ENCODE assay signal across 8 cellular contexts in the genomic region with DNA sequence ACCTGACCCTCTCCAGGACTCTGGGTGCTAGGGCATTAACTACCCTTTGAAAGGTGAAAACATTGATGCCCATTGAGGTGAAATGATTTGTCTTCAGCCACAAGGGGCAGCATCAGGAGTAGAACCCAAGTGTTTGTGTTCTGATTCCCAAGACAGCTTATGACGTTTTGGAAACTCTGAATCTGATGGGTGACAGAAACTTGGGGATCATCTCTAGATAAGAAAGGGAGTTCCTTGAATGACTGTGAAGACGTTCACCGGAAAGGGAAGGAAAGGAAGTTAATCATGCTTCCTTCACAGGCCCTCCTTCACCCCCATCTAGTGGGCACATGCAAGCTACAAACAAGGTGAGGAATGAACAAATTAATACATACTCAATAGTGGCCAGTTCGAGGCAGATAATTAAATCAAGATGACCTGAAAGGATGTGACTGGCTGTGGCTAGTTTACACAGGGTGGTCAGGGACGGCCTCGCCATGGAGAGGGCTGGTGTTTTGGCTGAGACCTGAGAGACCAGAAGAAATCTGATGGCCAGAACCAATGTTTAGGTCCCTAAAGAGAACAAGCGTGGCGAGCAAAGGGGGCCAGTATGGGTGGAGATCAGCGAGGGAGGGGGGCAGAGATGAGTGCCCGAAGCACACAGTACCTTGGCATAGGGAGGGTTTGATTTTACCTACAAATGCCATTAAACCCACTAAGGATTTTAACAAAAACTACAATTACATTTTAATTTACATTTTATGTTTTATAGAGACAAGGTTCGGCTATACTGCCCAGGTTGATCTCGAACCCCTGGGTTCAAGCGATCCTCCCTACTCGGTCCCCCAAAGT. TPM values are rescaled to one million over a fixed set of nuclear protein-coding genes. Genes with fewer than 3 reads are reported as not detected.
A peak's percentile ranks its signal among the peaks of the same experiment; 100 is the strongest.
DNase-seq lines count a peak whose midpoint lies in the region; ATAC-seq and TF ChIP-seq lines count a peak whose summit lies in the region.

No MANE protein-coding gene starts in this region.

- peak; percentile 57 for DNase-seq in AG20443 (ENCODE audit: low spot score)
- peak; percentile 26 for DNase-seq in GM19240 (ENCODE audit: insufficient read length, low spot score)
- peak; percentile 49 for DNase-seq in OCI-LY7 (ENCODE audit: low spot score)
- DNase-seq in activated T-cell treated with anti-CD3 and anti-CD28 coated beads, Interleukin-2, amount 50 U/mL, for 4 hours, result peak; percentile 44
- DNase-seq in fibroblast of villous mesenchyme (ENCODE audit: low read depth), result peak; percentile 69
- peak; percentile 77 for DNase-seq in osteoblast (ENCODE audit: insufficient read length, low spot score, missing footprints)
- no peak for DNase-seq in type B pancreatic cell (ENCODE audit: extremely low spot score, unreplicated experiment)

- H3K4me2 ChIP-seq in OCI-LY7 (ENCODE audit: low read length) (peak overlapping the region; percentile 87), osteoblast (ENCODE audit: insufficient read depth, low read length) (peak overlapping the region; percentile 92)

- peak overlapping the region; percentile 92; the same call in 1 of the 2 replicates for H2AFZ ChIP-seq in OCI-LY7 (ENCODE audit: low read length)
- peak overlapping the region; percentile 64 for H2AFZ ChIP-seq in osteoblast (ENCODE audit: low read length)

- peaks cover 30% of the 10 kb centered on the region for H3K4me1 Mint-ChIP-seq in activated T-cell treated with anti-CD3 and anti-CD28 coated beads, Interleukin-2, amount 50 U/mL, for 4 hours (ENCODE audit: low read depth)
- peaks cover 29% of the 10 kb centered on the region for H3K4me1 Mint-ChIP-seq in type B pancreatic cell (ENCODE audit: unreplicated experiment)

- H3K4me1 ChIP-seq in OCI-LY7 (ENCODE audit: insufficient read depth, low read length, poor library complexity, severe bottlenecking) (peaks cover 9% of the 10 kb centered on the region), osteoblast (ENCODE audit: insufficient read depth, low read length) (peaks cover 14% of the 10 kb centered on the region)

- BruUV-seq in OCI-LY7 (replicated peaks; lab: Mats Ljungman, UMichigan), result no TSS peak

- H3K4me3 ChIP-seq in OCI-LY7 (ENCODE audit: low read depth, low read length, poor library complexity, severe bottlenecking), result peak overlapping the region; percentile 72
- peak overlapping the region; percentile 67 for H3K4me3 ChIP-seq in fibroblast of villous mesenchyme (ENCODE audit: low read depth, low read length)
- H3K4me3 ChIP-seq in osteoblast (ENCODE audit: insufficient read depth, low read length), result peak overlapping the region; percentile 87

- POLR2A ChIA-PET in OCI-LY7 (lab: Charles Lee), result interaction anchor here (0.5 to 1.7 kb wide), 6 partner anchors 10 to 130 kb away, joined by 3 to 4 read pairs (median 3); no protein-coding TSS in a partner anchor

- TF ChIP-seq CTCF in OCI-LY7 (conservative IDR thresholded peaks at IDR 0.05; ENCODE audit: low read length) (peak; percentile 91), fibroblast of villous mesenchyme (IDR thresholded peaks at IDR 0.05; ENCODE audit: insufficient read depth, low read depth, low read length) (peak; percentile 64), osteoblast (IDR thresholded peaks at IDR 0.05; ENCODE audit: extremely low read depth, low read depth, low read length) (peak; percentile 74), type B pancreatic cell (conservative IDR thresholded peaks at IDR 0.05) (peak; percentile 71)

- peak overlapping the region; percentile 96 for H3K27ac Mint-ChIP-seq in type B pancreatic cell

- peaks cover 2% of the 10 kb centered on the region for H3K36me3 Mint-ChIP-seq in activated T-cell treated with anti-CD3 and anti-CD28 coated beads, Interleukin-2, amount 50 U/mL, for 4 hours (ENCODE audit: insufficient read depth)
- H3K36me3 Mint-ChIP-seq in type B pancreatic cell, result no peaks in the 10 kb centered on the region

- intact Hi-C loops in OCI-LY7 (cut with micrococcal nuclease; ENCODE audit: unreplicated experiment), result loop anchor here (2.0 to 10.0 kb wide), 3 partner anchors 41 to 125 kb away; a partner anchor contains a TSS

- no peaks in the 10 kb centered on the region for H3K27me3 ChIP-seq in osteoblast (ENCODE audit: insufficient read depth, low read length)

- H3K36me3 ChIP-seq in OCI-LY7 (ENCODE audit: insufficient read depth, low read length) (no peaks in the 10 kb centered on the region), osteoblast (ENCODE audit: insufficient read depth, low read length) (no peaks in the 10 kb centered on the region)

- H4K20me1 ChIP-seq in OCI-LY7 (ENCODE audit: insufficient read depth, low read length), result no peaks in the 10 kb centered on the region
- no peaks in the 10 kb centered on the region for H4K20me1 ChIP-seq in osteoblast (ENCODE audit: insufficient read depth, low read length)

- no peaks in the 10 kb centered on the region for H3K9me3 Mint-ChIP-seq in activated T-cell treated with anti-CD3 and anti-CD28 coated beads, Interleukin-2, amount 50 U/mL, for 4 hours
- no peaks in the 10 kb centered on the region for H3K9me3 Mint-ChIP-seq in type B pancreatic cell

- no peaks in the 10 kb centered on the region for H3K27me3 Mint-ChIP-seq in activated T-cell treated with anti-CD3 and anti-CD28 coated beads, Interleukin-2, amount 50 U/mL, for 4 hours (ENCODE audit: low read depth)
- H3K27me3 Mint-ChIP-seq in type B pancreatic cell, result no peaks in the 10 kb centered on the region

- ATAC-seq in activated T-cell treated with anti-CD3 and anti-CD28 coated beads, Interleukin-2, amount 50 U/mL, for 4 hours, result peak; percentile 55 to 59
- ATAC-seq in HG02623 (IDR thresholded peaks at IDR 0.05; ENCODE audit: unreplicated experiment), result no peak

- no peaks in the 10 kb centered on the region for H3K9me2 ChIP-seq in OCI-LY7 (ENCODE audit: insufficient read depth, low read length)

- no peaks in the 10 kb centered on the region for H3K9me3 ChIP-seq in OCI-LY7 (ENCODE audit: low read length)
- no peaks in the 10 kb centered on the region for H3K9me3 ChIP-seq in osteoblast (ENCODE audit: low read depth, low read length)

- H3K27ac ChIP-seq in OCI-LY7 (ENCODE audit: low read depth, low read length, poor library complexity, severe bottlenecking) (no peak overlapping the region), osteoblast (ENCODE audit: low read depth, low read length) (peak overlapping the region; percentile 90)

- no peaks in the 10 kb centered on the region for H3K79me2 ChIP-seq in OCI-LY7 (ENCODE audit: insufficient read depth, low read depth, low read length)
- H3K79me2 ChIP-seq in osteoblast (ENCODE audit: insufficient read depth, low read length), result peaks cover 12% of the 10 kb centered on the region

- CTCF ChIA-PET in OCI-LY7 (lab: Charles Lee; ENCODE audit: unreplicated experiment), result interaction anchor here (0.6 to 1.2 kb wide), 5 partner anchors 21 to 301 kb away, joined by 3 to 5 read pairs (median 3); no protein-coding TSS in a partner anchor

- peak overlapping the region; percentile 93 for H3K4me3 Mint-ChIP-seq in activated T-cell treated with anti-CD3 and anti-CD28 coated beads, Interleukin-2, amount 50 U/mL, for 4 hours
- peak overlapping the region; percentile 95 for H3K4me3 Mint-ChIP-seq in type B pancreatic cell

RNA-seq across cellular contexts. Expression of a gene that starts 0.9 kb away (rescaled TPM):
- total RNA-seq in OCI-LY7 (2014; rRNA removed; shearing (Covaris generic)), result 1.2 and 2.1 TPM in 2 replicates
- total RNA-seq in OCI-LY7 (2022) (2.8 and 3.5 TPM in 2 replicates), fibroblast of villous mesenchyme (16.4 and 21.6 TPM in 2 replicates), osteoblast (22.1 and 22.7 TPM in 2 replicates), type B pancreatic cell (ENCODE audit: low replicate concordance) (7.8 and 17.4 TPM in 2 replicates)
- total RNA-seq in activated T-cell treated with anti-CD3 and anti-CD28 coated beads, Interleukin-2, amount 50 U/mL, for 4 hours, result 1 to 10 TPM; 7.9 to 8.8 (median 8.0) TPM

RNA-seq across cellular contexts. Expression of a gene that starts 15.0 kb away (rescaled TPM):
- not detected in 2 replicates for total RNA-seq in OCI-LY7 (2014; rRNA removed; shearing (Covaris generic))
- not detected in 2 replicates for total RNA-seq in OCI-LY7 (2022)
- not detected for total RNA-seq in activated T-cell treated with anti-CD3 and anti-CD28 coated beads, Interleukin-2, amount 50 U/mL, for 4 hours
- under 0.01 TPM in 1 of 2 replicates, not detected in the other for total RNA-seq in fibroblast of villous mesenchyme
- under 0.01 TPM in 2 replicates for total RNA-seq in osteoblast
- total RNA-seq in type B pancreatic cell (ENCODE audit: low replicate concordance), result not detected in 2 replicates

RNA-seq across cellular contexts. Expression of a gene that starts 40.8 kb away (rescaled TPM):
- 3.4 and 5.4 TPM in 2 replicates for total RNA-seq in OCI-LY7 (2014; rRNA removed; shearing (Covaris generic))
- 4.6 and 6.5 TPM in 2 replicates for total RNA-seq in OCI-LY7 (2022)
- total RNA-seq in activated T-cell treated with anti-CD3 and anti-CD28 coated beads, Interleukin-2, amount 50 U/mL, for 4 hours, result 1 to 10 TPM; 1.9 to 2.4 (median 2.1) TPM
- 4.7 and 6.1 TPM in 2 replicates for total RNA-seq in fibroblast of villous mesenchyme
- 9.1 and 9.8 TPM in 2 replicates for total RNA-seq in osteoblast
- 4.9 and 5.5 TPM in 2 replicates for total RNA-seq in type B pancreatic cell (ENCODE audit: low replicate concordance)

RNA-seq across cellular contexts. Expression of a gene that starts 40.9 kb away (rescaled TPM):
- 35.1 and 40.4 TPM in 2 replicates for total RNA-seq in OCI-LY7 (2014; rRNA removed; shearing (Covaris generic))
- total RNA-seq in OCI-LY7 (2022), result 40.2 and 44.0 TPM in 2 replicates
- total RNA-seq in activated T-cell treated with anti-CD3 and anti-CD28 coated beads, Interleukin-2, amount 50 U/mL, for 4 hours, result 10 to 100 TPM; 46.2 to 49.2 (median 46.4) TPM
- total RNA-seq in fibroblast of villous mesenchyme, result 45.3 and 49.6 TPM in 2 replicates
- total RNA-seq in osteoblast, result 49.8 and 54.3 TPM in 2 replicates
- total RNA-seq in type B pancreatic cell (ENCODE audit: low replicate concordance), result 36.3 and 40.5 TPM in 2 replicates
